In genomic region chr7:37180828-37181549, GRCh38 we compare ENCODE assay signal across 24 cellular contexts.
"Had no signal": no experiment of that assay in that cellular context is flagged by ENCODE, and none has a peak within 500 bp of the region (broad histone marks: within the 10 kb centered on the region; RNA-seq: fewer than 3 reads in every experiment).

No MANE protein-coding gene starts in this region.

- H3K9me3 ChIP-seq: adrenal gland, ascending aorta, colonic mucosa, esophagus muscularis mucosa, ovary, prostate gland, thyroid gland, upper lobe of right lung had no signal

- DNase-seq: activated CD4-positive, CD25-positive, alpha-beta regulatory T cell treated with anti-CD3 and anti-CD28 coated beads, Interleukin-2, amount 50 U/mL, for 72 hours; activated gamma-delta T cell treated with Interleukin-2 at 50 U/mL for 16 hours; activated T-cell treated with anti-CD3 and anti-CD28 coated beads, Interleukin-2, amount 50 U/mL, for 1 hour; adrenal gland; brain microvascular endothelial cell; central memory CD4-positive, alpha-beta T cell; colonic mucosa; dorsolateral prefrontal cortex; glutamatergic neuron; islet precursor cell; left cardiac atrium; midbrain; natural killer cell; ovary; stimulated activated CD4-positive, alpha-beta T cell treated with anti-CD3 and anti-CD28 coated beads, Interleukin-12 subunit alpha, Interleukin-12 subunit beta, amount 100 ng/mL, for 4 hours; stimulated activated CD4-positive, alpha-beta T cell treated with anti-CD3 and anti-CD28 coated beads, Interleukin-4, amount 100 ng/mL, for 4 hours; thyroid gland; upper lobe of right lung had no signal

- H2AFZ ChIP-seq: hepatocyte had no signal

- H3K36me3 ChIP-seq: adrenal gland, ascending aorta, brain microvascular endothelial cell, colonic mucosa, esophagus muscularis mucosa, ovary, prostate gland, thyroid gland, upper lobe of right lung had no signal

- H3K4me3 ChIP-seq: adrenal gland, ascending aorta, colonic mucosa, hepatocyte, ovary, prostate gland, thyroid gland, upper lobe of right lung had no signal

- H3K27me3 ChIP-seq: adrenal gland, ascending aorta, brain microvascular endothelial cell, colonic mucosa, dorsolateral prefrontal cortex, esophagus muscularis mucosa, hepatocyte, ovary, thyroid gland, upper lobe of right lung had no signal

- FAIRE-seq: frontal cortex had no signal

- H3K27ac ChIP-seq: adrenal gland, ascending aorta, brain microvascular endothelial cell, colonic mucosa, esophagus muscularis mucosa, hepatocyte, ovary, prostate gland, upper lobe of right lung, VCaP had no signal

- H3K4me1 ChIP-seq: ascending aorta, colonic mucosa, prostate gland, upper lobe of right lung had no signal

- H3K79me2 ChIP-seq: hepatocyte had no signal
